In the genomic region with DNA sequence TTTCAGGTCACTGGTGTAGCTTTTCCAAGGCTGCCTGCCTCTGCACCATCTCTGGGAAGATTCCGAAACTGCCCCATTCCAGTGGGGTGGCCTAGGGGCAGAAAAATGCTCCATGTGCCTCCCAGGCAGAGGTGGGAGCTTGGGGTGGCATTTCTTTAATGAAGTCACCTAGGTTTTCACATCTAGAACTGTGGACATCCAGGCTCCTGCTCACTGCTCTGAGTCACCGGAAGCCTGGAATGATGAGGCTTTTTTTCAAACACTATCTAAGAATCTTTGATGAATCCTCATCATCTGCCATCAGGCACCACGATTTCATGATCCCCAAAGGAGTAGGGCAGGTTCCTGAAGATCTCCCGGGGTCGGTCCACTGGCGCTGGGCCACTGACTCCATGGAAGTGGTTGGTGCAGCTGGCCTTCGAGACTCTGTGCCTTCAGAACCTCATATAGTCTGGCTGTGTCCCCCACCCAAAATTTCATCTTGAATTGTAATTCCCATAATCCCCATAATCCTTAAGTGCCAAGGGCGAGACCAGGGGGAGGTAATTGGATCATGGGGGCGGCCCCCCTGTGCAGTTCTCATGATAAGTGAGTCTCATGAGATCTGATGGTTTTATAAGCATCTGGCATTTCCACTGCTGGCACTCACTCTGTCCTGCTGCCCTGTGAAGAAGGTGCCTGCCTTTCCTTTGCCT, we compare ENCODE assay signal across 14 cellular contexts. TPM values are rescaled to one million over a fixed set of nuclear protein-coding genes. Genes with fewer than 3 reads are reported as not detected.
A peak's percentile ranks its signal among the peaks of the same experiment; 100 is the strongest.
DNase-seq lines count a peak whose midpoint lies in the region; TF ChIP-seq lines count a peak whose summit lies in the region.
"Had no signal": no experiment of that assay in that cellular context is flagged by ENCODE, and none has a peak within 500 bp of the region (broad histone marks: within the 10 kb centered on the region; RNA-seq: fewer than 3 reads in every experiment).

No MANE protein-coding gene starts in this region.

- H3K27me3 ChIP-seq in neutrophil, result no peaks in the 10 kb centered on the region
- H3K27me3 ChIP-seq: testis had no signal

- H3K9me3 Mint-ChIP-seq in activated T-helper 1 cell treated with anti-CD3 and anti-CD28 coated beads, Interleukin-12 subunit alpha, Interleukin-12 subunit beta, Interleukin-2, Interleukin-4 antibody, amounts not matched to agents 30 ng/mL and 10 ng/mL and 1 ng/mL, durations not matched to agents 14 hours and 24 hours and 36 hours, result no peaks in the 10 kb centered on the region
- H3K9me3 Mint-ChIP-seq: natural killer cell had no signal

- intact Hi-C loops in activated T-helper 1 cell treated with anti-CD3 and anti-CD28 coated beads, Interleukin-12 subunit alpha, Interleukin-12 subunit beta, Interleukin-2, Interleukin-4 antibody, amounts not matched to agents 30 ng/mL and 10 ng/mL and 1 ng/mL, durations not matched to agents 14 hours and 24 hours and 36 hours (cut with micrococcal nuclease), result no loop called here

- no peak overlapping the region for H3K4me3 ChIP-seq in neutrophil (ENCODE audit: low read depth in 1 of 2, low read length in 1 of 2)
- H3K4me3 ChIP-seq: testis had no signal

- no peak overlapping the region for H3K4me3 Mint-ChIP-seq in activated T-helper 1 cell treated with anti-CD3 and anti-CD28 coated beads, Interleukin-12 subunit alpha, Interleukin-12 subunit beta, Interleukin-2, Interleukin-4 antibody, amounts not matched to agents 30 ng/mL and 10 ng/mL and 1 ng/mL, durations not matched to agents 14 hours and 24 hours and 36 hours
- H3K4me3 Mint-ChIP-seq: B cell, natural killer cell had no signal

- H3K27ac ChIP-seq in caudate nucleus (ENCODE audit: low read depth, low read length) (peak overlapping the region; percentile 72), neutrophil (peak overlapping the region; percentile 72)
- H3K27ac ChIP-seq: testis had no signal

- no peaks in the 10 kb centered on the region for H3K36me3 Mint-ChIP-seq in activated T-helper 1 cell treated with anti-CD3 and anti-CD28 coated beads, Interleukin-12 subunit alpha, Interleukin-12 subunit beta, Interleukin-2, Interleukin-4 antibody, amounts not matched to agents 30 ng/mL and 10 ng/mL and 1 ng/mL, durations not matched to agents 14 hours and 24 hours and 36 hours (ENCODE audit: low read depth)
- H3K36me3 Mint-ChIP-seq: natural killer cell had no signal

- peaks cover 15% of the 10 kb centered on the region for H3K27me3 Mint-ChIP-seq in activated T-helper 1 cell treated with anti-CD3 and anti-CD28 coated beads, Interleukin-12 subunit alpha, Interleukin-12 subunit beta, Interleukin-2, Interleukin-4 antibody, amounts not matched to agents 30 ng/mL and 10 ng/mL and 1 ng/mL, durations not matched to agents 14 hours and 24 hours and 36 hours (ENCODE audit: insufficient read depth)
- H3K27me3 Mint-ChIP-seq: B cell had no signal

- H3K4me1 ChIP-seq in neutrophil (ENCODE audit: control insufficient read depth in 1 of 2, insufficient read depth in 1 of 2, low read depth in 1 of 2, low read length in 1 of 2), result peaks cover 29 to 34% of the 10 kb centered on the region in 2 experiments

- no peaks in the 10 kb centered on the region for H3K36me3 ChIP-seq in neutrophil

- TF ChIP-seq CTCF in neutrophil (IDR thresholded peaks at IDR 0.05), result no peak

- H3K9me3 ChIP-seq in neutrophil, result no peaks in the 10 kb centered on the region
- H3K9me3 ChIP-seq: testis had no signal

- DNase-seq in AG20443 (ENCODE audit: low spot score) (peak; percentile 38), NCI-H524 treated with DMSO at 0.1 percent for 48 hours (lab: John Stamatoyannopoulos, UW) (peak; percentile 92), caudate nucleus (lab: John Stamatoyannopoulos, UW) (no peak), kidney glomerular epithelial cell (lab: John Stamatoyannopoulos, UW) (no peak), 8988T (no peak), DMS153 (lab: John Stamatoyannopoulos, UW) (no peak)
- DNase-seq in activated T-helper 1 cell treated with anti-CD3 and anti-CD28 coated beads, Interleukin-12 subunit alpha, Interleukin-12 subunit beta, Interleukin-2, Interleukin-4 antibody, amounts not matched to agents 30 ng/mL and 10 ng/mL and 1 ng/mL, durations not matched to agents 14 hours and 24 hours and 36 hours (ENCODE audit: low spot score), result no peak
- DNase-seq: activated gamma-delta T cell treated with Interleukin-2 at 50 U/mL for 16 hours; effector memory CD4-positive, alpha-beta T cell; natural killer cell; stimulated activated CD4-positive, alpha-beta T cell treated with anti-CD3 and anti-CD28 coated beads, Interleukin-4, amount 100 ng/mL, for 24 hours; testis had no signal

- H3K4me1 Mint-ChIP-seq in activated T-helper 1 cell treated with anti-CD3 and anti-CD28 coated beads, Interleukin-12 subunit alpha, Interleukin-12 subunit beta, Interleukin-2, Interleukin-4 antibody, amounts not matched to agents 30 ng/mL and 10 ng/mL and 1 ng/mL, durations not matched to agents 14 hours and 24 hours and 36 hours (ENCODE audit: low read depth), result no peaks in the 10 kb centered on the region

- no peak overlapping the region for H3K27ac Mint-ChIP-seq in activated T-helper 1 cell treated with anti-CD3 and anti-CD28 coated beads, Interleukin-12 subunit alpha, Interleukin-12 subunit beta, Interleukin-2, Interleukin-4 antibody, amounts not matched to agents 30 ng/mL and 10 ng/mL and 1 ng/mL, durations not matched to agents 14 hours and 24 hours and 36 hours
- H3K27ac Mint-ChIP-seq: B cell, natural killer cell had no signal

RNA-seq across cellular contexts. Expression of a gene that starts 37.1 kb away (rescaled TPM):
- 3.9 and 4.3 TPM in 2 replicates for total RNA-seq in activated T-helper 1 cell treated with anti-CD3 and anti-CD28 coated beads, Interleukin-12 subunit alpha, Interleukin-12 subunit beta, Interleukin-2, Interleukin-4 antibody, amounts not matched to agents 30 ng/mL and 10 ng/mL and 1 ng/mL, durations not matched to agents 14 hours and 24 hours and 36 hours

Comparison
In these comparisons a context has a peak if more than half of its experiments do, and no peak if none do; other contexts are left out.
1. DNase-seq: peak in AG20443 (single experiment) and NCI-H524 treated with DMSO at 0.1 percent for 48 hours (single experiment); none in caudate nucleus (0 of 61), kidney glomerular epithelial cell (single experiment), activated T-helper 1 cell treated with anti-CD3 and anti-CD28 coated beads, Interleukin-12 subunit alpha, Interleukin-12 subunit beta, Interleukin-2, Interleukin-4 antibody, amounts not matched to agents 30 ng/mL and 10 ng/mL and 1 ng/mL, durations not matched to agents 14 hours and 24 hours and 36 hours (single experiment), 8988T (single experiment) and DMS153 (single experiment).